Comparison of ENCODE assay signal across 19 cellular contexts in genomic region chr5:138636401-138636944, GRCh38.
A peak's percentile ranks its signal among the peaks of the same experiment; 100 is the strongest.
DNase-seq lines count a peak whose midpoint lies in the region; ATAC-seq, FAIRE-seq and TF ChIP-seq lines count a peak whose summit lies in the region.
"Had no signal": no experiment of that assay in that cellular context is flagged by ENCODE, and none has a peak within 500 bp of the region (broad histone marks: within the 10 kb centered on the region; RNA-seq: fewer than 3 reads in every experiment).

No MANE protein-coding gene starts in this region.

- H3K27ac ChIP-seq in HEK293 (ENCODE audit: extremely low read depth, low read depth, low read length) (no peak overlapping the region), K562 (ENCODE audit: extremely low read depth, low read depth, low read length) (no peak overlapping the region)
- H3K27ac ChIP-seq: KMS-11, Peyer's patch had no signal

- TF ChIP-seq EP300 in K562 (IDR thresholded peaks at IDR 0.05; ENCODE audit: low read length): no peak

- POLR2A ChIA-PET in HEK293 (lab: Yijun Ruan, JAX): no interaction called here
- POLR2A ChIA-PET in K562 (lab: Yijun Ruan, JAX): interaction anchor here (1.1 kb wide), 1 partner anchor 338 kb away, joined by 3 read pairs; no protein-coding TSS in a partner anchor

- no peak overlapping the region for H3K4me2 ChIP-seq in K562 (ENCODE audit: insufficient read depth, low read length)
- H3K4me2 ChIP-seq: GM23338, KMS-11 had no signal

- no peak for TF ChIP-seq POLR2A in K562 (conservative IDR thresholded peaks at IDR 0.05)

- H3K9me3 ChIP-seq in HEK293 (ENCODE audit: control insufficient read depth, insufficient read depth, low read depth, low read length) (no peaks in the 10 kb centered on the region), K562 (replicated peaks; ENCODE audit: control insufficient read depth, insufficient read depth, low read depth, low read length) (no peaks in the 10 kb centered on the region), HAP-1 (no peaks in the 10 kb centered on the region)
- H3K9me3 ChIP-seq: MG63, Peyer's patch had no signal

- TF ChIP-seq CTCF in HEK293 (tag by site-specific recombination; IDR thresholded peaks at IDR 0.05) (no peak), K562 (IDR thresholded peaks at IDR 0.05 in 2 of 3, conservative IDR thresholded peaks at IDR 0.05 in 1 of 3; ENCODE audit: insufficient read depth in 2 of 3, low read depth in 1 of 3, low read length in 3 of 3) (no peak)

- 0% methylated on average over 5 of the region's 5 CpGs for WGBS in K562 (ENCODE audit: insufficient coverage, low coverage, missing lambda C conversion rate)

- H3K4me3 ChIP-seq in HEK293 (ENCODE audit: low read depth, low read length): no peak overlapping the region
- no peak overlapping the region for H3K4me3 ChIP-seq in K562
- H3K4me3 ChIP-seq in HAP-1: no peak overlapping the region
- H3K4me3 ChIP-seq: GM23338, MG63, Peyer's patch had no signal

- in situ Hi-C loops in K562 (cut with MboI): no loop called here
- in situ Hi-C loops in HAP-1 (cut with MboI; ENCODE audit: low sequenced_read_pairs): loop anchor here (10.0 kb wide), 1 partner anchor 628 kb away; no protein-coding TSS in a partner anchor

- no peak for FAIRE-seq in K562 (lab: Jason Lieb, UNC)

- H4K20me1 ChIP-seq in K562 (replicated peaks; ENCODE audit: control insufficient read depth, insufficient read depth, low read length): 0 out of 2 replicates have a peak, but pooled peaks cover 4% of the 10 kb centered on the region

- H2AFZ ChIP-seq in K562 (ENCODE audit: low read depth, low read length): no peak overlapping the region
- H2AFZ ChIP-seq: GM23338 had no signal

- no peak for ATAC-seq in K562
- ATAC-seq: GM23338, SK-N-SH treated with all-trans-retinoic acid at 6 μM for 48 hours had no signal

- peaks cover 20 to 49% of the 10 kb centered on the region in 2 experiments; a peak in 4 of 5 replicates for H3K27me3 ChIP-seq in K562 (ENCODE audit: control insufficient read depth in 2 of 2, insufficient read depth in 2 of 2, low read length in 2 of 2)
- no peaks in the 10 kb centered on the region for H3K27me3 ChIP-seq in HAP-1 (ENCODE audit: low read depth)
- H3K27me3 ChIP-seq: MG63, Peyer's patch had no signal

- H3K79me2 ChIP-seq in K562 (ENCODE audit: control insufficient read depth, insufficient read depth, low read length): no peaks in the 10 kb centered on the region

- peak overlapping the region in 1 of 2 experiments; percentile 57; a peak in 1 of 4 replicates for H3K9ac ChIP-seq in K562 (ENCODE audit: insufficient read depth in 1 of 2, low read depth in 2 of 2, low read length in 2 of 2)
- H3K9ac ChIP-seq: KMS-11 had no signal

- DNase-seq in COR-L47 (lab: John Stamatoyannopoulos, UW) (peak; percentile 49), K562 (ENCODE audit: extremely low read depth in 1 of 4, low spot score in 3 of 4) (no peak), mesenteric fat pad (ENCODE audit: low spot score) (peak; percentile 60), epidermal melanocyte (ENCODE audit: insufficient read length, low spot score) (no peak), HCEC 1CT (no peak), HAP-1 (ENCODE audit: low spot score in 2 of 2) (no peak)
- DNase-seq: ACHN; CD4-positive, CD25-positive, alpha-beta regulatory T cell; MG63; NCI-H1092 treated with DMSO at 0.1 percent for 48 hours; NCI-H2029 treated with DMSO at 0.1 percent for 48 hours; NCI-H226; NCI-H526 treated with DMSO at 0.1 percent for 48 hours; Peyer's patch; Right ventricle myocardium superior had no signal

- H3K36me3 ChIP-seq in HEK293 (ENCODE audit: control insufficient read depth in 2 of 2, insufficient read depth in 1 of 2, low read length in 2 of 2) (no peaks in the 10 kb centered on the region), K562 (ENCODE audit: control insufficient read depth, insufficient read depth, low read length) (no peaks in the 10 kb centered on the region), HAP-1 (replicated peaks) (no peaks in the 10 kb centered on the region)
- H3K36me3 ChIP-seq: MG63, Peyer's patch had no signal

- CTCF ChIA-PET in HEK293 (lab: Yijun Ruan, JAX) (no interaction called here), K562 (lab: Yijun Ruan, JAX; ENCODE audit: low intra/inter-chr PET ratio) (no interaction called here)

- intact Hi-C loops in K562 (cut with micrococcal nuclease): loop anchor here (10.0 kb wide), 1 partner anchor 182 kb away; no protein-coding TSS in a partner anchor

- no peaks in the 10 kb centered on the region for H3K9me1 ChIP-seq in K562 (ENCODE audit: control insufficient read depth, insufficient read depth, low read length)

- TF ChIP-seq RAD21 in K562 (CRISPR knock-in tag; conservative IDR thresholded peaks at IDR 0.05 in 1 of 2, IDR thresholded peaks at IDR 0.05 in 1 of 2): no peak

- no TSS peak for BruUV-seq in K562 (replicated peaks; lab: Mats Ljungman, UMichigan)

- H3K4me1 ChIP-seq in HEK293 (ENCODE audit: control insufficient read depth, insufficient read depth, low read length) (no peaks in the 10 kb centered on the region), K562 (replicated peaks in 1 of 2; ENCODE audit: control insufficient read depth in 2 of 2, insufficient read depth in 2 of 2, low read length in 2 of 2) (peaks cover 0 to 4% of the 10 kb centered on the region in 2 experiments; a peak in 2 of 5 replicates), HAP-1 (no peaks in the 10 kb centered on the region)

TF ChIP-seq in HEK293, 187 proteins besides CTCF, POLR2A, EP300 and RAD21:
- TF ChIP-seq EGR2 (tag by site-specific recombination; IDR thresholded peaks at IDR 0.05; ENCODE audit: low read depth) (peak; percentile 65), ZNF335 (tag by site-specific recombination; conservative IDR thresholded peaks at IDR 0.05) (no peak), ZNF16 (tag by site-specific recombination; IDR thresholded peaks at IDR 0.05; ENCODE audit: low read depth) (no peak), ZIC2 (tag by site-specific recombination; IDR thresholded peaks at IDR 0.05) (peak; percentile 18; the same call in 1 of the 2 replicates), ZFP3 (tag by site-specific recombination; IDR thresholded peaks at IDR 0.05; ENCODE audit: low read depth) (no peak)
TF ChIP-seq in HEK293: peak in this region for 2.

TF ChIP-seq in K562, 482 proteins besides CTCF, POLR2A, EP300 and RAD21:
- TF ChIP-seq ZKSCAN8 (CRISPR knock-in tag; IDR thresholded peaks at IDR 0.05): peak; percentile 71
- TF ChIP-seq ZMIZ1 (IDR thresholded peaks at IDR 0.05; ENCODE audit: low read depth in 2 of 2, low read length in 2 of 2): no peak
- TF ChIP-seq PREB (CRISPR knock-in tag; IDR thresholded peaks at IDR 0.05): no peak

Comparison
In these comparisons a context has a peak if more than half of its experiments do, and no peak if none do; other contexts are left out.
1. DNase-seq: peak in COR-L47 (single experiment) and mesenteric fat pad (single experiment); none in K562 (0 of 4), epidermal melanocyte (single experiment), HCEC 1CT (single experiment) and HAP-1 (0 of 2).